1 cellular context compared by ENCODE assay signal in the genomic region with DNA sequence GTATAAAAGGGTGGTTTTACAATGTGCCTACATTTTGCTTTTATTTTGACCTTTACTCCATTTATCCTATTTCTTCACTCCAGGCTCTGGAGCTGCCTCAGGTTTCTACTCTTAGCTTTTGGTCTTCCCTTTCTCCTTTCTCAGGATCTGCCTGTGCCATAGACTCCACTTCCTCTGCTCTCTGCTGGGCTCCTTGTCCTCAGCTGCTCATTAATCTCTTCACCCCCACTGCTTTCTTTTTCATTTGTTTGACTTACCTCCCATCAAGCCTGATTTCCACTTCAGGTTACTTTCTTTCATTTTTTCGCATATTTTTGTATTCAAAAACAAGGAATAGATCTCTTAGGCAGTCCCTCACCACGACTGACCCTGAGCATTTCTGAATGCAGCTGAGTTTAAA.
A peak's percentile ranks its signal among the peaks of the same experiment; 100 is the strongest.
TF ChIP-seq lines count a peak whose summit lies in the region.

No MANE protein-coding gene starts in this region.

TF ChIP-seq in GM23338, 12 proteins besides CTCF, POLR2A, EP300 and RAD21:
- TF ChIP-seq ZNF462 (CRISPR knock-in tag; IDR thresholded peaks at IDR 0.05) (peak; percentile 61; the same call in 1 of the 2 replicates), ZNF114 (CRISPR knock-in tag; IDR thresholded peaks at IDR 0.05) (no peak)
